In the genomic region with DNA sequence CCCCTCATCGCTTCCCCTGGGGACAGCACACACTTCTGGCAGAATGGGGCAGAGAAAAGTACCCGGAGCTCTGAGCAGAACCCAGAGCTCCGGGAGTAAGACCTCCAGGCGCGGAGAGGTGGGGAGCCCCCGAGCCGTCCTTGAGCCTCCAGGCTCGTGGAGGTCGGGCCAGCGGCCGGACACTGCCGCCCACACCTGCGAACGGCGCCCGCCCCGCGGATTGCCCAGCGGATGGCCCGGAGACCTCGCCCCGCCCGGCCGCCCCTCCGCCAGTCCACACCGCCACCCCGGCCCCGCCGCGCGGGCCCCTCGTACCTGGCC, we compare ENCODE assay signal across 8 cellular contexts. TPM values are rescaled to one million over a fixed set of nuclear protein-coding genes. Genes with fewer than 3 reads are reported as not detected.
A peak's percentile ranks its signal among the peaks of the same experiment; 100 is the strongest.
DNase-seq lines count a peak whose midpoint lies in the region; ATAC-seq and TF ChIP-seq lines count a peak whose summit lies in the region.

No MANE protein-coding gene starts in this region.

- no peak for TF ChIP-seq POLR2A in spleen (IDR thresholded peaks at IDR 0.05)

- TF ChIP-seq CTCF in DOHH2 (IDR thresholded peaks at IDR 0.05; ENCODE audit: low read depth, low read length, poor library complexity, severe bottlenecking) (no peak), hepatocyte (IDR thresholded peaks at IDR 0.05; ENCODE audit: poor library complexity) (no peak), spleen (IDR thresholded peaks at IDR 0.05 in 8 of 11, conservative IDR thresholded peaks at IDR 0.05 in 3 of 11) (no peak)

- peaks cover 13% of the 10 kb centered on the region; the same call in 1 of the 2 replicates for H3K36me3 ChIP-seq in DOHH2 (ENCODE audit: control insufficient read depth, low read length)
- H3K36me3 ChIP-seq in hepatocyte (replicated peaks; ENCODE audit: insufficient read depth, low read depth) = no peaks in the 10 kb centered on the region
- H3K36me3 ChIP-seq in spleen = peaks cover 0 to 5% (median 0%) of the 10 kb centered on the region in 6 donors

- H3K9me3 ChIP-seq in DOHH2 (ENCODE audit: control insufficient read depth, insufficient read depth, low read length) (no peaks in the 10 kb centered on the region), hepatocyte (ENCODE audit: low read depth) (no peaks in the 10 kb centered on the region), spleen (no peaks in the 10 kb centered on the region)

- CTCF ChIA-PET in activated CD4-positive, alpha-beta memory T cell treated with anti-CD3 and anti-CD28 coated beads for 36 hours (lab: Charles Lee) = no interaction called here

- no peaks in the 10 kb centered on the region for H3K27me3 Mint-ChIP-seq in activated CD4-positive, alpha-beta memory T cell treated with anti-CD3 and anti-CD28 coated beads for 36 hours

- peaks cover 31% of the 10 kb centered on the region for H3K4me1 Mint-ChIP-seq in activated CD4-positive, alpha-beta memory T cell treated with anti-CD3 and anti-CD28 coated beads for 36 hours (ENCODE audit: low read depth)

- no peaks in the 10 kb centered on the region for H3K9me2 ChIP-seq in DOHH2 (replicated peaks; ENCODE audit: control insufficient read depth, low read length)
- no peaks in the 10 kb centered on the region for H3K9me2 ChIP-seq in hepatocyte (replicated peaks; ENCODE audit: insufficient read depth)

- peak overlapping the region; percentile 86 for H3K4me3 ChIP-seq in DOHH2 (ENCODE audit: low read length)
- peak overlapping the region; percentile 32 for H3K4me3 ChIP-seq in hepatocyte
- peak overlapping the region; percentile 88 to 99 (median 96) for H3K4me3 ChIP-seq in spleen

- peak overlapping the region; percentile 11 for H2AFZ ChIP-seq in hepatocyte

- intact Hi-C loops in activated CD4-positive, alpha-beta memory T cell treated with anti-CD3 and anti-CD28 coated beads for 36 hours (cut with micrococcal nuclease) = loop anchor here (1.0 to 5.0 kb wide), 7 partner anchors 17 to 519 kb away; a partner anchor contains a TSS
- intact Hi-C loops in spleen (cut with DNase I; ENCODE audit: low total_unique reads) = loop anchor here (10.0 kb wide), 2 partner anchors 61 to 161 kb away; a partner anchor contains a TSS

- no peaks in the 10 kb centered on the region for H3F3A ChIP-seq in DOHH2 (ENCODE audit: control insufficient read depth, insufficient read depth)

- peaks cover 54% of the 10 kb centered on the region for H3K79me2 ChIP-seq in DOHH2 (ENCODE audit: control insufficient read depth, low read length)
- peaks cover 44% of the 10 kb centered on the region for H3K79me2 ChIP-seq in hepatocyte

- no peaks in the 10 kb centered on the region for H3K9me3 Mint-ChIP-seq in activated CD4-positive, alpha-beta memory T cell treated with anti-CD3 and anti-CD28 coated beads for 36 hours

- peak overlapping the region; percentile 75 for H3K4me2 ChIP-seq in DOHH2 (ENCODE audit: low read length)
- peak overlapping the region; percentile 84 for H3K4me2 ChIP-seq in hepatocyte

- POLR2A ChIA-PET in activated CD4-positive, alpha-beta memory T cell treated with anti-CD3 and anti-CD28 coated beads for 36 hours (lab: Charles Lee) = no interaction called here

- H4K20me1 ChIP-seq in DOHH2 (ENCODE audit: control insufficient read depth, insufficient read depth, low read depth, low read length) (no peaks in the 10 kb centered on the region), hepatocyte (ENCODE audit: insufficient read depth, poor library complexity, severe bottlenecking) (no peaks in the 10 kb centered on the region)

- H3K4me1 ChIP-seq in DOHH2 (ENCODE audit: control insufficient read depth, low read length) (peaks cover 42% of the 10 kb centered on the region), hepatocyte (ENCODE audit: insufficient read depth) (peaks cover 15% of the 10 kb centered on the region), spleen (peaks cover 10 to 69% (median 46%) of the 10 kb centered on the region in 6 donors)

- H3K36me3 Mint-ChIP-seq in activated CD4-positive, alpha-beta memory T cell treated with anti-CD3 and anti-CD28 coated beads for 36 hours = peaks cover 3% of the 10 kb centered on the region

- H3K4me3 Mint-ChIP-seq in activated CD4-positive, alpha-beta memory T cell treated with anti-CD3 and anti-CD28 coated beads for 36 hours = peak overlapping the region; percentile 89

- peak; percentile 3 for ATAC-seq in HG02623 (IDR thresholded peaks at IDR 0.05; ENCODE audit: unreplicated experiment)
- ATAC-seq in HG03565 (IDR thresholded peaks at IDR 0.05; ENCODE audit: unreplicated experiment) = no peak

- WGBS in hepatocyte (ENCODE audit: low lambda C conversion rate, missing lambda C conversion rate) = 1% methylated on average over 9 of the region's 32 CpGs
- WGBS in spleen, 5 donors = 0 to 1% (median 0%) methylated on average over 2 to 32 of the region's 32 CpGs

- H3K27ac ChIP-seq in DOHH2 (ENCODE audit: low read depth, low read length) (peak overlapping the region; percentile 6), hepatocyte (peak overlapping the region; percentile 54), spleen (peak overlapping the region; percentile 81 to 97 (median 92))

- peak overlapping the region; percentile 86 for H3K27ac Mint-ChIP-seq in activated CD4-positive, alpha-beta memory T cell treated with anti-CD3 and anti-CD28 coated beads for 36 hours

- DNase-seq in activated CD4-positive, alpha-beta memory T cell treated with anti-CD3 and anti-CD28 coated beads for 36 hours = no peak
- DNase-seq in hepatocyte (ENCODE audit: low spot score) (no peak), spleen (no peak), HuH-7 (ENCODE audit: low spot score) (no peak), RKO (ENCODE audit: low spot score) (no peak)

- H3K27me3 ChIP-seq in DOHH2 (ENCODE audit: control insufficient read depth, low read length) (no peaks in the 10 kb centered on the region), hepatocyte (no peaks in the 10 kb centered on the region), spleen (replicated peaks in 1 of 7) (no peaks in the 10 kb centered on the region)

RNA-seq across cellular contexts. Expression of a gene that starts 0.3 kb away (rescaled TPM):
- 10 to 100 TPM; 23.6 to 23.9 TPM for total RNA-seq in activated CD4-positive, alpha-beta memory T cell treated with anti-CD3 and anti-CD28 coated beads for 36 hours
- total RNA-seq in hepatocyte (33.6 and 34.3 TPM in 2 replicates), spleen (100 to 1,000 TPM in 1 of 7 donors, 10 to 100 TPM in 6; 62.0 to 103 (median 79.7) TPM)
- polyA plus RNA-seq in hepatocyte (31.4 and 34.2 TPM in 2 replicates), spleen (10 to 100 TPM in 1 of 3 donors, 1 to 10 TPM in 2; 7.0 to 10.9 (median 7.3) TPM)

Comparison
In these comparisons a context has a peak if more than half of its experiments do, and no peak if none do; other contexts are left out.
1. H3K27ac ChIP-seq: peak in every context shown above with its lines; median percentile 92 in spleen; 54 in hepatocyte; 6 in DOHH2.
2. H3K4me3 ChIP-seq: peak in every context shown above with its lines; median percentile 96 in spleen; 86 in DOHH2; 32 in hepatocyte.